In the genomic region with DNA sequence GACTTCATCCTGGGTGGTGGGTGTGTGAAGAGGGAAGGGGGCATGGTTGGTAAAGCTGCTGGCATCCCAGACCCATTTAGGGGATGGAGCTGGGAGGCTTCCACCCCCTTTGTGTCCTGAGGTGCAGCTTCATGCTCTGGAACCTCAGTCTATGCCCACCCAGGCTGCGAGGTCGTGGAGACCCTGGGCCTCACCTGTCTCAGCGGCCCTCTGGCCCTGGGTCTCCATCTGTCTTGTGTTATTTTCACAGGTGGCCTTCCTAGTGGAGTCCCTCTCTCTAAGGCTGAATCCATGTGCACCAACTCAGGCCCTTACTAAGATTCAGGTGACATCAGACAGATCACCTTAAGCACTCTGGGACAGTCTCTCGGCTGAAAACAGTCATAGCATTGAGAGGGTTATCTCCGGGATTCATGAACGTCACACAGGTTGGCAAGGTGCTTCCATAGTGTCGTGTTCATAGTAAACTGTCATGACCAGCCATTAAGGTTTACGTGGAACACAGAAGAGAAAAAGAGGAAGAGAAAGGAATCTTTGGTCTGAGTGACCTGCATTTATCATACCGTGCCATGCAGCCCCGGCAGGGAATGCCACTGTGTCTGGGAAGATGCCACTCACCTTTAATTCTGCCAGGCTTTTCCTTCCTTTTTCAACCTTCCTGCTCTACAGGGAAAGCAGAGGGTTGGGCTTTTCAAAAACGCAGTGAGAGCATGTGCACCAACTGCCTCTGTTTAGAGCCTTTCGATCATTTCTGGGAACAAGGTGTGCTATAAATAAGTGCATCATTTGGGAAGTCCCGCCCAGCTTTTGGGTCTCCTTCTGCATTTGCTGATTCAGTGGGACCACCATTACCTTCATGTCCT, we compare ENCODE assay signal across 1 cellular context.
A peak's percentile ranks its signal among the peaks of the same experiment; 100 is the strongest.
TF ChIP-seq lines count a peak whose summit lies in the region.

No MANE protein-coding gene starts in this region.

TF ChIP-seq in K562, 482 proteins besides CTCF, POLR2A, EP300 and RAD21:
- TF ChIP-seq KLF6 (CRISPR knock-in tag; IDR thresholded peaks at IDR 0.05; ENCODE audit: borderline replicate concordance) (no peak), SPI1 (IDR thresholded peaks at IDR 0.05; ENCODE audit: borderline replicate concordance, low read depth, low read length) (0 out of 2 replicates have a peak, but pooled peaks have one; percentile 20), NCOA4 (IDR thresholded peaks at IDR 0.05; ENCODE audit: partially characterized antibody) (no peak)
- TF ChIP-seq, protein P1, sequence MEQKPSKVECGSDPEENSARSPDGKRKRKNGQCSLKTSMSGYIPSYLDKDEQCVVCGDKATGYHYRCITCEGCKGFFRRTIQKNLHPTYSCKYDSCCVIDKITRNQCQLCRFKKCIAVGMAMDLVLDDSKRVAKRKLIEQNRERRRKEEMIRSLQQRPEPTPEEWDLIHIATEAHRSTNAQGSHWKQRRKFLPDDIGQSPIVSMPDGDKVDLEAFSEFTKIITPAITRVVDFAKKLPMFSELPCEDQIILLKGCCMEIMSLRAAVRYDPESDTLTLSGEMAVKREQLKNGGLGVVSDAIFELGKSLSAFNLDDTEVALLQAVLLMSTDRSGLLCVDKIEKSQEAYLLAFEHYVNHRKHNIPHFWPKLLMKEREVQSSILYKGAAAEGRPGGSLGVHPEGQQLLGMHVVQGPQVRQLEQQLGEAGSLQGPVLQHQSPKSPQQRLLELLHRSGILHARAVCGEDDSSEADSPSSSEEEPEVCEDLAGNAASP (IDR thresholded peaks at IDR 0.05), result no peak
- TF ChIP-seq, protein P2, sequence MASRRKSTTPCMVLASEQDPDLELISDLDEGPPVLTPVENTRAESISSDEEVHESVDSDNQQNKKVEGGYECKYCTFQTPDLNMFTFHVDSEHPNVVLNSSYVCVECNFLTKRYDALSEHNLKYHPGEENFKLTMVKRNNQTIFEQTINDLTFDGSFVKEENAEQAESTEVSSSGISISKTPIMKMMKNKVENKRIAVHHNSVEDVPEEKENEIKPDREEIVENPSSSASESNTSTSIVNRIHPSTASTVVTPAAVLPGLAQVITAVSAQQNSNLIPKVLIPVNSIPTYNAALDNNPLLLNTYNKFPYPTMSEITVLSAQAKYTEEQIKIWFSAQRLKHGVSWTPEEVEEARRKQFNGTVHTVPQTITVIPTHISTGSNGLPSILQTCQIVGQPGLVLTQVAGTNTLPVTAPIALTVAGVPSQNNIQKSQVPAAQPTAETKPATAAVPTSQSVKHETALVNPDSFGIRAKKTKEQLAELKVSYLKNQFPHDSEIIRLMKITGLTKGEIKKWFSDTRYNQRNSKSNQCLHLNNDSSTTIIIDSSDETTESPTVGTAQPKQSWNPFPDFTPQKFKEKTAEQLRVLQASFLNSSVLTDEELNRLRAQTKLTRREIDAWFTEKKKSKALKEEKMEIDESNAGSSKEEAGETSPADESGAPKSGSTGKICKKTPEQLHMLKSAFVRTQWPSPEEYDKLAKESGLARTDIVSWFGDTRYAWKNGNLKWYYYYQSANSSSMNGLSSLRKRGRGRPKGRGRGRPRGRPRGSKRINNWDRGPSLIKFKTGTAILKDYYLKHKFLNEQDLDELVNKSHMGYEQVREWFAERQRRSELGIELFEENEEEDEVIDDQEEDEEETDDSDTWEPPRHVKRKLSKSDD (conservative IDR thresholded peaks at IDR 0.05; ENCODE audit: low read length), result no peak
- TF ChIP-seq, protein P3, sequence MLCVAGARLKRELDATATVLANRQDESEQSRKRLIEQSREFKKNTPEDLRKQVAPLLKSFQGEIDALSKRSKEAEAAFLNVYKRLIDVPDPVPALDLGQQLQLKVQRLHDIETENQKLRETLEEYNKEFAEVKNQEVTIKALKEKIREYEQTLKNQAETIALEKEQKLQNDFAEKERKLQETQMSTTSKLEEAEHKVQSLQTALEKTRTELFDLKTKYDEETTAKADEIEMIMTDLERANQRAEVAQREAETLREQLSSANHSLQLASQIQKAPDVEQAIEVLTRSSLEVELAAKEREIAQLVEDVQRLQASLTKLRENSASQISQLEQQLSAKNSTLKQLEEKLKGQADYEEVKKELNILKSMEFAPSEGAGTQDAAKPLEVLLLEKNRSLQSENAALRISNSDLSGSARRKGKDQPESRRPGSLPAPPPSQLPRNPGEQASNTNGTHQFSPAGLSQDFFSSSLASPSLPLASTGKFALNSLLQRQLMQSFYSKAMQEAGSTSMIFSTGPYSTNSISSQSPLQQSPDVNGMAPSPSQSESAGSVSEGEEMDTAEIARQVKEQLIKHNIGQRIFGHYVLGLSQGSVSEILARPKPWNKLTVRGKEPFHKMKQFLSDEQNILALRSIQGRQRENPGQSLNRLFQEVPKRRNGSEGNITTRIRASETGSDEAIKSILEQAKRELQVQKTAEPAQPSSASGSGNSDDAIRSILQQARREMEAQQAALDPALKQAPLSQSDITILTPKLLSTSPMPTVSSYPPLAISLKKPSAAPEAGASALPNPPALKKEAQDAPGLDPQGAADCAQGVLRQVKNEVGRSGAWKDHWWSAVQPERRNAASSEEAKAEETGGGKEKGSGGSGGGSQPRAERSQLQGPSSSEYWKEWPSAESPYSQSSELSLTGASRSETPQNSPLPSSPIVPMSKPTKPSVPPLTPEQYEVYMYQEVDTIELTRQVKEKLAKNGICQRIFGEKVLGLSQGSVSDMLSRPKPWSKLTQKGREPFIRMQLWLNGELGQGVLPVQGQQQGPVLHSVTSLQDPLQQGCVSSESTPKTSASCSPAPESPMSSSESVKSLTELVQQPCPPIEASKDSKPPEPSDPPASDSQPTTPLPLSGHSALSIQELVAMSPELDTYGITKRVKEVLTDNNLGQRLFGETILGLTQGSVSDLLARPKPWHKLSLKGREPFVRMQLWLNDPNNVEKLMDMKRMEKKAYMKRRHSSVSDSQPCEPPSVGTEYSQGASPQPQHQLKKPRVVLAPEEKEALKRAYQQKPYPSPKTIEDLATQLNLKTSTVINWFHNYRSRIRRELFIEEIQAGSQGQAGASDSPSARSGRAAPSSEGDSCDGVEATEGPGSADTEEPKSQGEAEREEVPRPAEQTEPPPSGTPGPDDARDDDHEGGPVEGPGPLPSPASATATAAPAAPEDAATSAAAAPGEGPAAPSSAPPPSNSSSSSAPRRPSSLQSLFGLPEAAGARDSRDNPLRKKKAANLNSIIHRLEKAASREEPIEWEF (CRISPR knock-in tag; IDR thresholded peaks at IDR 0.05), result no peak
TF ChIP-seq in K562: peak in this region for 1.
